ENCODE assay signal across 1 cellular context in genomic region chr1:226874579-226875425, GRCh38.
TF ChIP-seq lines count a peak whose summit lies in the region.

No MANE protein-coding gene starts in this region.

TF ChIP-seq in WTC11, 78 proteins besides CTCF, POLR2A, EP300 and RAD21 (continued from another document):
- no peak for TF ChIP-seq E2F4 (CRISPR knock-in tag; IDR thresholded peaks at IDR 0.05; ENCODE audit: borderline replicate concordance, low read depth)
- no peak for TF ChIP-seq FOXJ3 (CRISPR knock-in tag; IDR thresholded peaks at IDR 0.05; ENCODE audit: borderline replicate concordance)
- TF ChIP-seq CREB1 (CRISPR knock-in tag; IDR thresholded peaks at IDR 0.05): no peak
- TF ChIP-seq ESRRA (CRISPR knock-in tag; IDR thresholded peaks at IDR 0.05; ENCODE audit: borderline replicate concordance): no peak
- no peak for TF ChIP-seq USF2 (CRISPR knock-in tag; IDR thresholded peaks at IDR 0.05)
- TF ChIP-seq EMX1 (CRISPR knock-in tag; IDR thresholded peaks at IDR 0.05): no peak
- TF ChIP-seq MYBL2 (CRISPR knock-in tag; IDR thresholded peaks at IDR 0.05): no peak
- TF ChIP-seq NFATC4 (CRISPR knock-in tag; IDR thresholded peaks at IDR 0.05): no peak
- TF ChIP-seq SOX15 (CRISPR knock-in tag; IDR thresholded peaks at IDR 0.05): no peak
- TF ChIP-seq KAT7 (CRISPR knock-in tag; IDR thresholded peaks at IDR 0.05; ENCODE audit: borderline replicate concordance): no peak
- no peak for TF ChIP-seq FOXP4 (CRISPR knock-in tag; IDR thresholded peaks at IDR 0.05)
